In genomic region chr19:19615086-19615485, GRCh38 we compare ENCODE assay signal across 10 cellular contexts. TPM values are rescaled to one million over a fixed set of nuclear protein-coding genes. Genes with fewer than 3 reads are reported as not detected.
DNase-seq lines count a peak whose midpoint lies in the region; TF ChIP-seq lines count a peak whose summit lies in the region.
"Had no signal": no experiment of that assay in that cellular context is flagged by ENCODE, and none has a peak within 500 bp of the region (broad histone marks: within the 10 kb centered on the region; RNA-seq: fewer than 3 reads in every experiment).

No MANE protein-coding gene starts in this region.

- no peak for TF ChIP-seq CTCF in OCI-LY1 (IDR thresholded peaks at IDR 0.05; ENCODE audit: low read length)
- TF ChIP-seq CTCF in osteoblast (IDR thresholded peaks at IDR 0.05; ENCODE audit: extremely low read depth, low read depth, low read length) = no peak
- no peak for TF ChIP-seq CTCF in adrenal gland (IDR thresholded peaks at IDR 0.05)

- DNase-seq in activated CD4-positive, alpha-beta T cell treated with anti-CD3 and anti-CD28 coated beads for 4 hours = peak; percentile 35 to 37
- DNase-seq in activated CD4-positive, alpha-beta T cell treated with anti-CD3 and anti-CD28 coated beads, Interleukin-2, amount 50 U/mL, for 1 hour = no peak
- peak; percentile 46 for DNase-seq in activated naive CD8-positive, alpha-beta T cell treated with anti-CD3 and anti-CD28 coated beads for 36 hours
- DNase-seq in osteoblast (ENCODE audit: insufficient read length, low spot score, missing footprints) (peak; percentile 48), SKM-1 treated with dmso at 0.1 percent for 144 hours (lab: John Stamatoyannopoulos, UW; ENCODE audit: unreplicated experiment) (no peak), adrenal gland (no peak), islet precursor cell (no peak)
- DNase-seq: NCI-H2227 treated with DMSO at 0.1 percent for 48 hours had no signal

- no peaks in the 10 kb centered on the region for H3K27me3 Mint-ChIP-seq in activated naive CD8-positive, alpha-beta T cell treated with anti-CD3 and anti-CD28 coated beads for 36 hours

- no peak for TF ChIP-seq POLR2A in adrenal gland (IDR thresholded peaks at IDR 0.05)

- no peaks in the 10 kb centered on the region for H3K9me3 ChIP-seq in OCI-LY1 (ENCODE audit: low read length)
- H3K9me3 ChIP-seq in osteoblast (ENCODE audit: low read depth, low read length) = no peaks in the 10 kb centered on the region
- no peaks in the 10 kb centered on the region for H3K9me3 ChIP-seq in adrenal gland (replicated peaks in 1 of 3)

- no peak overlapping the region for H3K4me3 ChIP-seq in OCI-LY1 (ENCODE audit: low read depth, low read length, poor library complexity, severe bottlenecking)
- H3K4me3 ChIP-seq in osteoblast (ENCODE audit: insufficient read depth, low read length) = no peak overlapping the region
- H3K4me3 ChIP-seq in adrenal gland = no peak overlapping the region

- H3K27me3 ChIP-seq in OCI-LY1 (ENCODE audit: insufficient read depth, low read length) = no peaks in the 10 kb centered on the region
- H3K27me3 ChIP-seq in osteoblast (ENCODE audit: insufficient read depth, low read length) = no peaks in the 10 kb centered on the region
- H3K27me3 ChIP-seq in adrenal gland = peaks cover 6% of the 10 kb centered on the region

- H3K36me3 Mint-ChIP-seq in activated naive CD8-positive, alpha-beta T cell treated with anti-CD3 and anti-CD28 coated beads for 36 hours = peaks cover 11% of the 10 kb centered on the region

- no peaks in the 10 kb centered on the region for H3K9me2 ChIP-seq in OCI-LY1 (ENCODE audit: low read depth, low read length)

- 82 to 89% (median 86%) methylated on average over 3 of the region's 3 CpGs for WGBS in adrenal gland, 4 donors

- H3K79me2 ChIP-seq in OCI-LY1 (ENCODE audit: insufficient read depth, low read length) (no peaks in the 10 kb centered on the region), osteoblast (ENCODE audit: insufficient read depth, low read length) (no peaks in the 10 kb centered on the region)

- no peak overlapping the region for H3K9ac ChIP-seq in OCI-LY1 (ENCODE audit: low read length)

- H3K4me2 ChIP-seq in OCI-LY1 (ENCODE audit: low read length) (peak overlapping the region; percentile 26; the same call in 1 of the 2 replicates), osteoblast (ENCODE audit: insufficient read depth, low read length) (no peak overlapping the region)

- H4K20me1 ChIP-seq in OCI-LY1 (ENCODE audit: insufficient read depth, low read length) = no peaks in the 10 kb centered on the region
- no peaks in the 10 kb centered on the region for H4K20me1 ChIP-seq in osteoblast (ENCODE audit: insufficient read depth, low read length)

- H3K4me1 ChIP-seq in OCI-LY1 (ENCODE audit: insufficient read depth, low read length, severe bottlenecking) = peaks cover 28% of the 10 kb centered on the region
- H3K4me1 ChIP-seq in osteoblast (ENCODE audit: insufficient read depth, low read length) = peaks cover 8% of the 10 kb centered on the region
- no peaks in the 10 kb centered on the region for H3K4me1 ChIP-seq in adrenal gland (replicated peaks in 1 of 2)

- H3K27ac ChIP-seq in OCI-LY1 (ENCODE audit: low read depth, low read length, poor library complexity, severe bottlenecking) (no peak overlapping the region), osteoblast (ENCODE audit: low read depth, low read length) (no peak overlapping the region), adrenal gland (no peak overlapping the region)

- intact Hi-C loops in adrenal gland (cut with DNase I) = no loop called here

- peak overlapping the region; percentile 47 for H3K4me3 Mint-ChIP-seq in activated naive CD8-positive, alpha-beta T cell treated with anti-CD3 and anti-CD28 coated beads for 36 hours
- H3K4me3 Mint-ChIP-seq: dendritic cell treated with granulocyte-macrophage colony-stimulating factor and Interleukin-4, amounts not matched to agents 40 ng/mL and 50 ng/mL, for 4 days had no signal

- H3K4me1 Mint-ChIP-seq in activated naive CD8-positive, alpha-beta T cell treated with anti-CD3 and anti-CD28 coated beads for 36 hours = peaks cover 44% of the 10 kb centered on the region

- no peaks in the 10 kb centered on the region for H3K36me3 ChIP-seq in OCI-LY1 (ENCODE audit: insufficient read depth, low read length)
- no peaks in the 10 kb centered on the region for H3K36me3 ChIP-seq in osteoblast (ENCODE audit: insufficient read depth, low read length)
- H3K36me3 ChIP-seq in adrenal gland (replicated peaks in 1 of 2) = no peaks in the 10 kb centered on the region

- no peaks in the 10 kb centered on the region for H3K9me3 Mint-ChIP-seq in activated naive CD8-positive, alpha-beta T cell treated with anti-CD3 and anti-CD28 coated beads for 36 hours
- H3K9me3 Mint-ChIP-seq: dendritic cell treated with granulocyte-macrophage colony-stimulating factor and Interleukin-4, amounts not matched to agents 40 ng/mL and 50 ng/mL, for 4 days had no signal

- no peak overlapping the region for H3K27ac Mint-ChIP-seq in activated naive CD8-positive, alpha-beta T cell treated with anti-CD3 and anti-CD28 coated beads for 36 hours
- H3K27ac Mint-ChIP-seq: dendritic cell treated with granulocyte-macrophage colony-stimulating factor and Interleukin-4, amounts not matched to agents 40 ng/mL and 50 ng/mL, for 4 days had no signal

- H2AFZ ChIP-seq in OCI-LY1 (ENCODE audit: low read length) (no peak overlapping the region), osteoblast (ENCODE audit: low read length) (no peak overlapping the region)

- H3F3A ChIP-seq in OCI-LY1 (ENCODE audit: insufficient read depth, low read length) = no peaks in the 10 kb centered on the region

RNA-seq across cellular contexts. Expression of gene PBX4, which starts 3.4 kb away (rescaled TPM):
- total RNA-seq in activated naive CD8-positive, alpha-beta T cell treated with anti-CD3 and anti-CD28 coated beads for 36 hours = 1 to 10 TPM; 8.2 to 9.6 TPM
- total RNA-seq in osteoblast (0.36 and 0.88 TPM in 2 replicates), adrenal gland (under 1 TPM in 5 of 8 donors, not detected in 3; 0.28 to 0.86 (median 0.54) TPM)
- polyA plus RNA-seq in adrenal gland = 1 to 10 TPM in 2 of 3 donors, not detected in 1; 2.9 to 6.3 TPM

RNA-seq across cellular contexts. Expression of gene LPAR2, which starts 12.9 kb away (rescaled TPM):
- total RNA-seq in activated naive CD8-positive, alpha-beta T cell treated with anti-CD3 and anti-CD28 coated beads for 36 hours = 10 to 100 TPM; 23.7 to 28.4 TPM
- 0.72 and 0.88 TPM in 2 replicates for total RNA-seq in osteoblast
- 1 to 10 TPM in 7 of 8 donors, under 1 TPM in 1; 0.95 to 5.1 (median 3.9) TPM for total RNA-seq in adrenal gland
- 10 to 100 TPM in 1 of 3 donors, 1 to 10 TPM in 1, under 1 TPM in 1; 0.93 to 10.5 (median 3.8) TPM for polyA plus RNA-seq in adrenal gland

RNA-seq across cellular contexts. Expression of gene GMIP, which starts 28.4 kb away (rescaled TPM):
- total RNA-seq in activated naive CD8-positive, alpha-beta T cell treated with anti-CD3 and anti-CD28 coated beads for 36 hours = 10 to 100 TPM; 53.3 to 54.7 TPM
- total RNA-seq in osteoblast (4.7 and 6.5 TPM in 2 replicates), adrenal gland (10 to 100 TPM in 5 of 8 donors, 1 to 10 TPM in 3; 5.6 to 17.0 (median 10.6) TPM)
- 10 to 100 TPM in 1 of 3 donors, 1 to 10 TPM in 2; 2.7 to 13.8 (median 3.2) TPM for polyA plus RNA-seq in adrenal gland

RNA-seq across cellular contexts. Expression of gene ATP13A1, which starts 48.4 kb away (rescaled TPM):
- total RNA-seq in activated naive CD8-positive, alpha-beta T cell treated with anti-CD3 and anti-CD28 coated beads for 36 hours = 10 to 100 TPM; 72.6 to 76.4 TPM
- total RNA-seq in osteoblast = 43.3 and 65.9 TPM in 2 replicates
- 100 to 1,000 TPM in 4 of 8 donors, 10 to 100 TPM in 4; 51.6 to 195 (median 97.2) TPM for total RNA-seq in adrenal gland
- polyA plus RNA-seq in adrenal gland = 100 to 1,000 TPM in 2 of 3 donors, 10 to 100 TPM in 1; 18.7 to 132 (median 103) TPM

RNA-seq across cellular contexts. Expression of gene ZNF101, which starts 53.6 kb away (rescaled TPM):
- total RNA-seq in activated naive CD8-positive, alpha-beta T cell treated with anti-CD3 and anti-CD28 coated beads for 36 hours = 10 to 100 TPM; 71.8 to 73.2 TPM
- total RNA-seq in osteoblast = 7.2 and 9.4 TPM in 2 replicates
- total RNA-seq in adrenal gland = 1 to 10 TPM; 1.3 to 9.8 (median 6.8) TPM
- polyA plus RNA-seq in adrenal gland = 10 to 100 TPM in 1 of 3 donors, 1 to 10 TPM in 2; 6.0 to 11.8 (median 6.2) TPM

Comparison
In these comparisons a context has a peak if more than half of its experiments do, and no peak if none do; other contexts are left out.
1. DNase-seq: peak in activated CD4-positive, alpha-beta T cell treated with anti-CD3 and anti-CD28 coated beads for 4 hours (2 of 2), activated naive CD8-positive, alpha-beta T cell treated with anti-CD3 and anti-CD28 coated beads for 36 hours (single experiment) and osteoblast (single experiment); none in activated CD4-positive, alpha-beta T cell treated with anti-CD3 and anti-CD28 coated beads, Interleukin-2, amount 50 U/mL, for 1 hour (single experiment), SKM-1 treated with dmso at 0.1 percent for 144 hours (single experiment), adrenal gland (0 of 7) and islet precursor cell (single experiment).
2. RNA of gene LPAR2, which starts 12.9 kb away (total RNA-seq): 23.7 to 28.4 TPM in activated naive CD8-positive, alpha-beta T cell treated with anti-CD3 and anti-CD28 coated beads for 36 hours; 0.95 to 5.1 TPM in adrenal gland and 0.72 to 0.88 TPM in osteoblast; every median in the first group is over 4 times any median in the second.